In genomic region chr2:69642709-69643601, GRCh38 we compare ENCODE assay signal across 8 cellular contexts. TPM values are rescaled to one million over a fixed set of nuclear protein-coding genes. Genes with fewer than 3 reads are reported as not detected.
A peak's percentile ranks its signal among the peaks of the same experiment; 100 is the strongest.
DNase-seq lines count a peak whose midpoint lies in the region; ATAC-seq and TF ChIP-seq lines count a peak whose summit lies in the region.

No MANE protein-coding gene starts in this region.

- H3K36me3 ChIP-seq in GM23338 (ENCODE audit: insufficient read depth): no peaks in the 10 kb centered on the region
- peaks cover 22% of the 10 kb centered on the region for H3K36me3 ChIP-seq in mesodermal cell (ENCODE audit: control insufficient read depth, insufficient read depth, low read length)

- ATAC-seq in GM23338 (peak; percentile 44), HG03460 (IDR thresholded peaks at IDR 0.05; ENCODE audit: unreplicated experiment) (no peak)
- ATAC-seq in effector memory CD8-positive, alpha-beta T cell (replicated peaks): no peak

- peak; percentile 70 for DNase-seq in AG09319 (ENCODE audit: extremely low read depth, low read depth)
- DNase-seq in GM23338 (ENCODE audit: low spot score): peak; percentile 75
- DNase-seq in NCI-H526 (lab: John Stamatoyannopoulos, UW): peak; percentile 36 to 60
- DNase-seq in activated CD4-positive, alpha-beta memory T cell treated with anti-CD3 and anti-CD28 coated beads, Interleukin-2, amount 10 ng/mL, durations not matched to agents 7 days and 5 days: peak; percentile 56
- DNase-seq in effector memory CD8-positive, alpha-beta T cell: peak in 2 of 3 experiments; percentile 17 to 33
- DNase-seq in stimulated activated CD8-positive, alpha-beta memory T cell treated with anti-CD3 and anti-CD28 coated beads, Interleukin-15, amount 100 ng/mL, for 4 hours (ENCODE audit: low read depth in 2 of 2): peak; percentile 22 to 34

- peaks cover 26% of the 10 kb centered on the region for H3K4me1 ChIP-seq in GM23338 (ENCODE audit: insufficient read depth)
- peaks cover 25% of the 10 kb centered on the region for H3K4me1 ChIP-seq in mesodermal cell (ENCODE audit: control insufficient read depth, insufficient read depth, low read length, poor library complexity, severe bottlenecking)

- peaks cover 49% of the 10 kb centered on the region for H3K4me1 Mint-ChIP-seq in GM23338
- H3K4me1 Mint-ChIP-seq in activated CD4-positive, alpha-beta memory T cell treated with anti-CD3 and anti-CD28 coated beads, Interleukin-2, amount 10 ng/mL, durations not matched to agents 7 days and 5 days: peaks cover 66% of the 10 kb centered on the region
- peaks cover 69 to 75% of the 10 kb centered on the region in 2 donors for H3K4me1 Mint-ChIP-seq in effector memory CD8-positive, alpha-beta T cell (ENCODE audit: low read depth in 2 of 2)

- H3K9me3 Mint-ChIP-seq in GM23338: peaks cover 5% of the 10 kb centered on the region; the same call in 1 of the 3 replicates
- H3K9me3 Mint-ChIP-seq in activated CD4-positive, alpha-beta memory T cell treated with anti-CD3 and anti-CD28 coated beads, Interleukin-2, amount 10 ng/mL, durations not matched to agents 7 days and 5 days: no peaks in the 10 kb centered on the region
- H3K9me3 Mint-ChIP-seq in effector memory CD8-positive, alpha-beta T cell: no peaks in the 10 kb centered on the region

- peak overlapping the region; percentile 96 for H3K27ac ChIP-seq in GM23338 (ENCODE audit: low read depth)
- peak overlapping the region; percentile 91 for H3K27ac ChIP-seq in mesodermal cell (ENCODE audit: low read depth, low read length, severe bottlenecking)

- H3K4me2 ChIP-seq in GM23338: peak overlapping the region; percentile 99

- peaks cover 44% of the 10 kb centered on the region for H3K79me2 ChIP-seq in GM23338 (replicated peaks; ENCODE audit: insufficient read depth)

- no peaks in the 10 kb centered on the region; the same call in 1 of the 2 replicates for H3F3A ChIP-seq in GM23338 (replicated peaks; ENCODE audit: low read depth)

- H3K27ac Mint-ChIP-seq in GM23338: peak overlapping the region; percentile 87
- H3K27ac Mint-ChIP-seq in activated CD4-positive, alpha-beta memory T cell treated with anti-CD3 and anti-CD28 coated beads, Interleukin-2, amount 10 ng/mL, durations not matched to agents 7 days and 5 days: peak overlapping the region; percentile 90
- peak overlapping the region; percentile 96 to 98 for H3K27ac Mint-ChIP-seq in effector memory CD8-positive, alpha-beta T cell

- peaks cover 10% of the 10 kb centered on the region for H3K27me3 ChIP-seq in GM23338 (ENCODE audit: insufficient read depth)

- POLR2A ChIA-PET in activated CD4-positive, alpha-beta memory T cell treated with anti-CD3 and anti-CD28 coated beads, Interleukin-2, amount 10 ng/mL, durations not matched to agents 7 days and 5 days (lab: Charles Lee): interaction anchor here (0.8 to 4.9 kb wide), 31 partner anchors 9 to 651 kb away, joined by 3 to 55 read pairs (median 6); partner anchors contain the start of genes ANXA4, NFU1, PCYOX1 and SNRNP27

- no peaks in the 10 kb centered on the region for H4K20me1 ChIP-seq in GM23338 (replicated peaks; ENCODE audit: insufficient read depth)

- 1% methylated on average over 45 to 46 of the region's 58 CpGs for WGBS in mesodermal cell (ENCODE audit: insufficient coverage in 2 of 2), 2 experiments

- no peaks in the 10 kb centered on the region for H3K9me3 ChIP-seq in mesodermal cell (ENCODE audit: control insufficient read depth, low read length)

- H2AFZ ChIP-seq in GM23338: peak overlapping the region; percentile 19

- peaks cover 6% of the 10 kb centered on the region for H3K27me3 Mint-ChIP-seq in GM23338 (ENCODE audit: insufficient read depth, low read depth, poor library complexity)
- no peaks in the 10 kb centered on the region for H3K27me3 Mint-ChIP-seq in activated CD4-positive, alpha-beta memory T cell treated with anti-CD3 and anti-CD28 coated beads, Interleukin-2, amount 10 ng/mL, durations not matched to agents 7 days and 5 days
- H3K27me3 Mint-ChIP-seq in effector memory CD8-positive, alpha-beta T cell: no peaks in the 10 kb centered on the region

- TF ChIP-seq CTCF in AG09319 (IDR thresholded peaks at IDR 0.05; ENCODE audit: low read depth, low read length) (no peak), GM23338 (conservative IDR thresholded peaks at IDR 0.05; ENCODE audit: low read depth in 2 of 2) (no peak)

- H3K4me3 ChIP-seq in GM23338: peak overlapping the region; percentile 92
- peak overlapping the region; percentile 85 for H3K4me3 ChIP-seq in mesodermal cell (ENCODE audit: extremely low read depth, insufficient read depth, low read length, poor library complexity, severe bottlenecking)

- no peaks in the 10 kb centered on the region for H3K9me2 ChIP-seq in GM23338 (ENCODE audit: insufficient read depth)

- CTCF ChIA-PET in activated CD4-positive, alpha-beta memory T cell treated with anti-CD3 and anti-CD28 coated beads, Interleukin-2, amount 10 ng/mL, durations not matched to agents 7 days and 5 days (lab: Charles Lee): interaction anchor here (0.8 to 4.0 kb wide), 8 partner anchors 14 to 77 kb away, joined by 3 to 21 read pairs (median 7); no protein-coding TSS in a partner anchor

- peaks cover 3% of the 10 kb centered on the region; the same call in 2 of the 3 replicates for H3K36me3 Mint-ChIP-seq in GM23338 (ENCODE audit: low read depth)
- H3K36me3 Mint-ChIP-seq in activated CD4-positive, alpha-beta memory T cell treated with anti-CD3 and anti-CD28 coated beads, Interleukin-2, amount 10 ng/mL, durations not matched to agents 7 days and 5 days (ENCODE audit: low read depth): peaks cover 45% of the 10 kb centered on the region
- peaks cover 37% of the 10 kb centered on the region for H3K36me3 Mint-ChIP-seq in effector memory CD8-positive, alpha-beta T cell (ENCODE audit: insufficient read depth)

- peak overlapping the region; percentile 92 for H3K4me3 Mint-ChIP-seq in GM23338
- peak overlapping the region; percentile 88 for H3K4me3 Mint-ChIP-seq in activated CD4-positive, alpha-beta memory T cell treated with anti-CD3 and anti-CD28 coated beads, Interleukin-2, amount 10 ng/mL, durations not matched to agents 7 days and 5 days
- H3K4me3 Mint-ChIP-seq in effector memory CD8-positive, alpha-beta T cell: peak overlapping the region; percentile 88 to 92

TF ChIP-seq in GM23338, 12 proteins besides CTCF, POLR2A, EP300 and RAD21 (continues in another document):
- no peak for TF ChIP-seq STAT1 (IDR thresholded peaks at IDR 0.05; ENCODE audit: unreplicated experiment)
- no peak; the same call in 1 of the 2 replicates for TF ChIP-seq POLR2AphosphoS5 (IDR thresholded peaks at IDR 0.05; ENCODE audit: low read depth)
- TF ChIP-seq JUNB (IDR thresholded peaks at IDR 0.05; ENCODE audit: unreplicated experiment): no peak
- TF ChIP-seq NANOG (IDR thresholded peaks at IDR 0.05; ENCODE audit: borderline replicate concordance): no peak
- no peak for TF ChIP-seq REST (IDR thresholded peaks at IDR 0.05; ENCODE audit: unreplicated experiment)

RNA-seq across cellular contexts. Expression of gene AAK1, which starts 0.6 kb away (rescaled TPM):
- 39.0 TPM in 2 replicates for total RNA-seq in GM23338 (2014; rRNA removed; shearing (Covaris generic))
- 44.7 and 52.4 TPM in 2 replicates for polyA plus RNA-seq in GM23338 (2016; fragmentation: Nextera tagmentation; extraction: Ambion mirVana)
- total RNA-seq in activated CD4-positive, alpha-beta memory T cell treated with anti-CD3 and anti-CD28 coated beads, Interleukin-2, amount 10 ng/mL, durations not matched to agents 7 days and 5 days: 100 to 1,000 TPM; 115 to 121 TPM
- 35.3 TPM for polyA plus RNA-seq in mesodermal cell (2013, experiment 1 of 2)
- 32.6 TPM for polyA plus RNA-seq in mesodermal cell (2013, experiment 2 of 2)

Comparison
In these comparisons a context has a peak if more than half of its experiments do, and no peak if none do; other contexts are left out.
1. DNase-seq: peak in every context shown above with its lines; median percentile 75 in GM23338; 70 in AG09319; 56 in activated CD4-positive, alpha-beta memory T cell treated with anti-CD3 and anti-CD28 coated beads, Interleukin-2, amount 10 ng/mL, durations not matched to agents 7 days and 5 days; 48 in NCI-H526; 28 in stimulated activated CD8-positive, alpha-beta memory T cell treated with anti-CD3 and anti-CD28 coated beads, Interleukin-15, amount 100 ng/mL, for 4 hours; 25 in effector memory CD8-positive, alpha-beta T cell.